Comparison of ENCODE assay signal across 11 cellular contexts in the genomic region with DNA sequence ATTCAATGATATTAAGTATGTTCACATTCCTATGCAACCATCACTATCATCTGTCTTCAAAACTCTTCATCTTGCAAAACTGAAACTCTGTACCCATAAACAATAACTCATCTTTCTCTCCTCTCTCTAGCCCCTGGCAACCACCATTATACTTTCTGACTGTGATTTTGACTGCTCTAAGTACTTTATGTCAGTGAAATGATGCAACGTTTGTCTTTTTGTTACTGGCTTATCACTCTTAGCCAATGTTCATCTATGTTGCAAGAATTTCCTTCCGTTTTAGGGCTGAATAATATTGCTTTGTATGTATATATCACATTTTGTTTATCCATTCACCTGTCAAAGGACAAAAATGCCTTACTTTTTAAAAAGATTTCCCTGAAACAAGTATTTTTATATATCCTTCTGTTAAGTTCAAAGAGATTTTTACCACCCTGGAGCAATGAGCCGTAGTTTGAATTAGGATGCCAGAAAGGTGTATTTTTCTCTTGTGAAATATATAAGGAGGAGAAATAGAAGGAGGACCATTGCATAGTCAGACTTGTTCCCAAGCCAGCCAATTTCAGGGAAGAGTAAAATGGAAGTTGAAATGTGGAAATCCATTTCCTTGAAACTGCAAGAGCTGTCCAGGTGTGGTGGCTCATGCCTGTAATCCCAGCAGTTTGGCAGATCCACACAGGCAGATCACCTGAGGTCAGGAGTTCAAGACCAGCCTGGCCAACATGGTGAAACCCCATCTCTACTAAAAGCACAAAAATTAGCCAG. TPM values are rescaled to one million over a fixed set of nuclear protein-coding genes. Genes with fewer than 3 reads are reported as not detected.
DNase-seq lines count a peak whose midpoint lies in the region; ATAC-seq lines count a peak whose summit lies in the region.
"Had no signal": no experiment of that assay in that cellular context is flagged by ENCODE, and none has a peak within 500 bp of the region (broad histone marks: within the 10 kb centered on the region; RNA-seq: fewer than 3 reads in every experiment).

No MANE protein-coding gene starts in this region.

- H3K27me3 ChIP-seq in CD8-positive, alpha-beta memory T cell (ENCODE audit: insufficient read depth, low read length, poor library complexity, severe bottlenecking): no peaks in the 10 kb centered on the region

- H3K9me3 Mint-ChIP-seq in CD8-positive, alpha-beta memory T cell: no peaks in the 10 kb centered on the region
- no peaks in the 10 kb centered on the region for H3K9me3 Mint-ChIP-seq in activated CD4-positive, alpha-beta memory T cell treated with anti-CD3 and anti-CD28 coated beads, Interleukin-2, amount 10 ng/mL, durations not matched to agents 7 days and 5 days
- H3K9me3 Mint-ChIP-seq: stimulated activated naive B cell treated with anti-CD40 and anti-IgM and Interleukin-4, amounts not matched to agents 10 μg/mL and 1 μg/mL and 100 μg/mL, for 72 hours had no signal

- H3K4me1 Mint-ChIP-seq in CD8-positive, alpha-beta memory T cell: peaks cover 18 to 41% (median 28%) of the 10 kb centered on the region in 3 donors
- peaks cover 61% of the 10 kb centered on the region for H3K4me1 Mint-ChIP-seq in activated CD4-positive, alpha-beta memory T cell treated with anti-CD3 and anti-CD28 coated beads, Interleukin-2, amount 10 ng/mL, durations not matched to agents 7 days and 5 days

- CTCF ChIA-PET in CD8-positive, alpha-beta memory T cell (lab: Charles Lee): no interaction called here
- CTCF ChIA-PET in activated CD4-positive, alpha-beta memory T cell treated with anti-CD3 and anti-CD28 coated beads, Interleukin-2, amount 10 ng/mL, durations not matched to agents 7 days and 5 days (lab: Charles Lee): no interaction called here

- peak overlapping the region in 1 of 7 donors; percentile 56 for H3K4me3 Mint-ChIP-seq in CD8-positive, alpha-beta memory T cell
- H3K4me3 Mint-ChIP-seq in activated CD4-positive, alpha-beta memory T cell treated with anti-CD3 and anti-CD28 coated beads, Interleukin-2, amount 10 ng/mL, durations not matched to agents 7 days and 5 days: peak overlapping the region; percentile 28
- H3K4me3 Mint-ChIP-seq: stimulated activated naive B cell treated with anti-CD40 and anti-IgM and Interleukin-4, amounts not matched to agents 10 μg/mL and 1 μg/mL and 100 μg/mL, for 72 hours had no signal

- ATAC-seq in left lobe of liver (peak; percentile 50), HG02870 (IDR thresholded peaks at IDR 0.05; ENCODE audit: unreplicated experiment) (no peak), HG03439 (IDR thresholded peaks at IDR 0.05; ENCODE audit: unreplicated experiment) (no peak)
- ATAC-seq: stimulated activated naive B cell treated with anti-CD40 and anti-IgM and Interleukin-4, amounts not matched to agents 10 μg/mL and 1 μg/mL and 100 μg/mL, for 72 hours had no signal

- peaks cover 20% of the 10 kb centered on the region for H3K4me1 ChIP-seq in CD8-positive, alpha-beta memory T cell (ENCODE audit: insufficient read depth, low read length)

- no peak for DNase-seq in CD8-positive, alpha-beta memory T cell
- DNase-seq in Kasumi-1 (lab: John Stamatoyannopoulos, UW) (peak; percentile 72), left lobe of liver (ENCODE audit: low spot score) (no peak), nucleus accumbens (lab: John Stamatoyannopoulos, UW) (no peak), D341Med (ENCODE audit: low spot score) (no peak)
- no peak for DNase-seq in activated CD4-positive, alpha-beta memory T cell treated with anti-CD3 and anti-CD28 coated beads, Interleukin-2, amount 10 ng/mL, durations not matched to agents 7 days and 5 days
- DNase-seq: dorsolateral prefrontal cortex; NCI-H524 treated with DMSO at 0.1 percent for 48 hours; stimulated activated naive B cell treated with anti-CD40 and anti-IgM and Interleukin-4, amounts not matched to agents 10 μg/mL and 1 μg/mL and 100 μg/mL, for 72 hours had no signal

- H3K27ac ChIP-seq in CD8-positive, alpha-beta memory T cell (ENCODE audit: low read depth, low read length): no peak overlapping the region
- H3K27ac ChIP-seq: dorsolateral prefrontal cortex had no signal

- H3K4me3 ChIP-seq in CD8-positive, alpha-beta memory T cell (ENCODE audit: low read length): no peak overlapping the region
- H3K4me3 ChIP-seq: dorsolateral prefrontal cortex had no signal

- no peaks in the 10 kb centered on the region for H3K36me3 ChIP-seq in CD8-positive, alpha-beta memory T cell (ENCODE audit: insufficient read depth, low read length)

- H3K36me3 Mint-ChIP-seq in CD8-positive, alpha-beta memory T cell: peaks cover 0 to 6% (median 0%) of the 10 kb centered on the region in 3 donors
- peaks cover 6% of the 10 kb centered on the region for H3K36me3 Mint-ChIP-seq in activated CD4-positive, alpha-beta memory T cell treated with anti-CD3 and anti-CD28 coated beads, Interleukin-2, amount 10 ng/mL, durations not matched to agents 7 days and 5 days (ENCODE audit: low read depth)

- POLR2A ChIA-PET in CD8-positive, alpha-beta memory T cell (lab: Charles Lee): no interaction called here
- POLR2A ChIA-PET in activated CD4-positive, alpha-beta memory T cell treated with anti-CD3 and anti-CD28 coated beads, Interleukin-2, amount 10 ng/mL, durations not matched to agents 7 days and 5 days (lab: Charles Lee): interaction anchor here (0.7 kb wide), 1 partner anchor 148 kb away, joined by 3 read pairs; no protein-coding TSS in a partner anchor

- H3K27me3 Mint-ChIP-seq in CD8-positive, alpha-beta memory T cell: no peaks in the 10 kb centered on the region
- H3K27me3 Mint-ChIP-seq in activated CD4-positive, alpha-beta memory T cell treated with anti-CD3 and anti-CD28 coated beads, Interleukin-2, amount 10 ng/mL, durations not matched to agents 7 days and 5 days: no peaks in the 10 kb centered on the region
- H3K27me3 Mint-ChIP-seq: stimulated activated naive B cell treated with anti-CD40 and anti-IgM and Interleukin-4, amounts not matched to agents 10 μg/mL and 1 μg/mL and 100 μg/mL, for 72 hours had no signal

- H3K27ac Mint-ChIP-seq in CD8-positive, alpha-beta memory T cell: peak overlapping the region in 6 of 8 donors; percentile 6 to 87 (median 26)
- H3K27ac Mint-ChIP-seq in activated CD4-positive, alpha-beta memory T cell treated with anti-CD3 and anti-CD28 coated beads, Interleukin-2, amount 10 ng/mL, durations not matched to agents 7 days and 5 days: peak overlapping the region; percentile 88

- H3K9me3 ChIP-seq in CD8-positive, alpha-beta memory T cell (ENCODE audit: low read length): no peaks in the 10 kb centered on the region

RNA-seq across cellular contexts. Expression of a gene that starts 4.0 kb away (rescaled TPM):
- total RNA-seq in CD8-positive, alpha-beta memory T cell: 10 to 100 TPM; 48.3 to 49.3 TPM
- polyA plus RNA-seq in CD8-positive, alpha-beta memory T cell: 13.2 TPM
- total RNA-seq in activated CD4-positive, alpha-beta memory T cell treated with anti-CD3 and anti-CD28 coated beads, Interleukin-2, amount 10 ng/mL, durations not matched to agents 7 days and 5 days: 10 to 100 TPM; 47.8 to 48.2 TPM
- 0.35 TPM for total RNA-seq in left lobe of liver

RNA-seq across cellular contexts. Expression of a gene that starts 5.5 kb away (rescaled TPM):
- 10 to 100 TPM; 44.2 to 48.1 TPM for total RNA-seq in CD8-positive, alpha-beta memory T cell
- 34.4 TPM for polyA plus RNA-seq in CD8-positive, alpha-beta memory T cell
- 10 to 100 TPM; 62.1 to 66.4 TPM for total RNA-seq in activated CD4-positive, alpha-beta memory T cell treated with anti-CD3 and anti-CD28 coated beads, Interleukin-2, amount 10 ng/mL, durations not matched to agents 7 days and 5 days
- total RNA-seq in left lobe of liver: 30.4 TPM

Comparison
In these comparisons a context has a peak if more than half of its experiments do, and no peak if none do; other contexts are left out.
1. DNase-seq: peak in Kasumi-1 (2 of 2); none in CD8-positive, alpha-beta memory T cell (0 of 5), activated CD4-positive, alpha-beta memory T cell treated with anti-CD3 and anti-CD28 coated beads, Interleukin-2, amount 10 ng/mL, durations not matched to agents 7 days and 5 days (single experiment), left lobe of liver (single experiment), nucleus accumbens (0 of 56) and D341Med (single experiment).
2. RNA of a gene that starts 4.0 kb away (total RNA-seq): 48.3 to 49.3 TPM in CD8-positive, alpha-beta memory T cell and 47.8 to 48.2 TPM in activated CD4-positive, alpha-beta memory T cell treated with anti-CD3 and anti-CD28 coated beads, Interleukin-2, amount 10 ng/mL, durations not matched to agents 7 days and 5 days; 0.35 TPM in left lobe of liver (single experiment); every median in the first group is over 10 times any median in the second.